8 cellular contexts compared by ENCODE assay signal in genomic region chr2:25252291-25253152, GRCh38.
DNase-seq lines count a peak whose midpoint lies in the region; ATAC-seq and TF ChIP-seq lines count a peak whose summit lies in the region.

No MANE protein-coding gene starts in this region.

- H3K4me3 Mint-ChIP-seq in activated naive CD8-positive, alpha-beta T cell treated with anti-CD3 and anti-CD28 coated beads, Interleukin-2, amount 50 U/mL, for 24 hours: peak overlapping the region; percentile 83

- no peak for TF ChIP-seq CTCF in Panc1 (IDR thresholded peaks at IDR 0.05)

- no peaks in the 10 kb centered on the region for H3K27me3 Mint-ChIP-seq in activated naive CD8-positive, alpha-beta T cell treated with anti-CD3 and anti-CD28 coated beads, Interleukin-2, amount 50 U/mL, for 24 hours

- H3K4me3 ChIP-seq in Panc1 (ENCODE audit: low read depth in 2 of 2, low read length in 2 of 2): peak overlapping the region; percentile 46 to 60

- peak; percentile 46 for DNase-seq in ELR (ENCODE audit: low read depth)
- DNase-seq in HK-2 (ENCODE audit: unreplicated experiment): peak; percentile 50
- DNase-seq in Panc1 (ENCODE audit: low read depth, low spot score): no peak
- DNase-seq in activated naive CD8-positive, alpha-beta T cell treated with anti-CD3 and anti-CD28 coated beads, Interleukin-2, amount 50 U/mL, for 24 hours: peak; percentile 57
- DNase-seq in hepatic stellate cell (ENCODE audit: low spot score): peak; percentile 86
- peak; percentile 78 for DNase-seq in sciatic nerve (ENCODE audit: low spot score)
- DNase-seq in COLO829 (ENCODE audit: low spot score): no peak
- no peak for DNase-seq in Ammon's horn (ENCODE audit: low spot score)

- peaks cover 7% of the 10 kb centered on the region for H3K4me1 ChIP-seq in Panc1 (ENCODE audit: control insufficient read depth, insufficient read depth, low read length)

- in situ Hi-C loops in Panc1 (cut with HindIII; ENCODE audit: low pct_unique_long_range_greater_than_20kb, low sequenced_read_pairs): no loop called here

- H3K4me1 Mint-ChIP-seq in activated naive CD8-positive, alpha-beta T cell treated with anti-CD3 and anti-CD28 coated beads, Interleukin-2, amount 50 U/mL, for 24 hours: peaks cover 35% of the 10 kb centered on the region

- no peaks in the 10 kb centered on the region for H3K27me3 ChIP-seq in Panc1 (ENCODE audit: control insufficient read depth, insufficient read depth, low read length)

- peak overlapping the region; percentile 60 for H3K27ac Mint-ChIP-seq in activated naive CD8-positive, alpha-beta T cell treated with anti-CD3 and anti-CD28 coated beads, Interleukin-2, amount 50 U/mL, for 24 hours

- POLR2A ChIA-PET in Panc1 (lab: Charles Lee): interaction anchor here (0.5 to 0.7 kb wide), 4 partner anchors 57 to 392 kb away, joined by 5 to 6 read pairs (median 6); no protein-coding TSS in a partner anchor

- ATAC-seq in Panc1: peak; percentile 82
- peak; percentile 44 for ATAC-seq in activated naive CD8-positive, alpha-beta T cell treated with anti-CD3 and anti-CD28 coated beads, Interleukin-2, amount 50 U/mL, for 24 hours
- ATAC-seq in sciatic nerve: peak; percentile 62

- CTCF ChIA-PET in Panc1 (lab: Charles Lee): interaction anchor here (0.6 to 1.1 kb wide), 4 partner anchors 47 to 473 kb away, joined by 3 to 13 read pairs (median 6); no protein-coding TSS in a partner anchor

- H3K9me3 ChIP-seq in Panc1 (ENCODE audit: control insufficient read depth, insufficient read depth, low read depth, low read length): no peaks in the 10 kb centered on the region

- H3K27ac ChIP-seq in Panc1 (ENCODE audit: low read length): peak overlapping the region; percentile 63

- H3K9me3 Mint-ChIP-seq in activated naive CD8-positive, alpha-beta T cell treated with anti-CD3 and anti-CD28 coated beads, Interleukin-2, amount 50 U/mL, for 24 hours: no peaks in the 10 kb centered on the region

- no peaks in the 10 kb centered on the region for H3K36me3 ChIP-seq in Panc1 (ENCODE audit: control insufficient read depth, insufficient read depth, low read length)

- BruUV-seq in Panc1 (replicated peaks; lab: Mats Ljungman, UMichigan): no TSS peak

- intact Hi-C loops in Panc1 (cut with micrococcal nuclease; ENCODE audit: unreplicated experiment) (no loop called here), sciatic nerve (cut with DNase I) (no loop called here)

- H3K36me3 Mint-ChIP-seq in activated naive CD8-positive, alpha-beta T cell treated with anti-CD3 and anti-CD28 coated beads, Interleukin-2, amount 50 U/mL, for 24 hours (ENCODE audit: low read depth): peaks cover 38% of the 10 kb centered on the region

Comparison
In these comparisons a context has a peak if more than half of its experiments do, and no peak if none do; other contexts are left out.
1. DNase-seq: peak in ELR (single experiment), HK-2 (single experiment), activated naive CD8-positive, alpha-beta T cell treated with anti-CD3 and anti-CD28 coated beads, Interleukin-2, amount 50 U/mL, for 24 hours (single experiment), hepatic stellate cell (single experiment) and sciatic nerve (single experiment); none in Panc1 (single experiment), COLO829 (single experiment) and Ammon's horn (single experiment).
2. Peak in every context shown above with its lines, with median percentiles within 50 percentile points of each other: ATAC-seq.